In genomic region chr16:10929097-10929496, GRCh38 we compare ENCODE assay signal across 2 cellular contexts. TPM values are rescaled to one million over a fixed set of nuclear protein-coding genes. Genes with fewer than 3 reads are reported as not detected.
"Had no signal": no experiment of that assay in that cellular context is flagged by ENCODE, and none has a peak within 500 bp of the region (broad histone marks: within the 10 kb centered on the region; RNA-seq: fewer than 3 reads in every experiment).

No MANE protein-coding gene starts in this region.

RNA-seq across cellular contexts. Expression of gene CIITA, which starts 52.1 kb away (rescaled TPM):
- total RNA-seq: hepatocyte, progenitor cell of endocrine pancreas had no signal
